Comparison of ENCODE assay signal across 13 cellular contexts in the genomic region with DNA sequence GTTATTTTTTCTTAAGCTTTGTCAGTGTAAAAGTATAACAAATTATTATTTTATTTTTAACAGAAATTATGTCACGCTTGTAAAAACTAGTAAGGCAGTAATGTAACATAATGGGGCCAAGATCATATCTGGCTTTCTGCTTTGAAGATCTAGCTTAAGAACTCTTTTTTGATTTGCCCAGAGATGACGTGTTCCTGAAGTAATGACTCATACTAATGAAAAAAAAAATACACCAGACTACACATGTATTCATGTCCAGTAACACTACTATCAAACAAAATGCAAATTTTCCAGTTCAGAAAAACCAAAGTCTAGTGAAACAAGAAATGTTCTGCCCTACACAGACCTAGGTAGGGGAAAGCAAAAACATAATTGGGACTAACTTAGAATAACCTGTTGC.
A peak's percentile ranks its signal among the peaks of the same experiment; 100 is the strongest.
DNase-seq lines count a peak whose midpoint lies in the region; ATAC-seq and TF ChIP-seq lines count a peak whose summit lies in the region.
"Had no signal": no experiment of that assay in that cellular context is flagged by ENCODE, and none has a peak within 500 bp of the region (broad histone marks: within the 10 kb centered on the region; RNA-seq: fewer than 3 reads in every experiment).

No MANE protein-coding gene starts in this region.

- dilution Hi-C loops in mammary epithelial cell (cut with HindIII; ENCODE audit: low sequenced_read_pairs) = no loop called here

- no peak for TF ChIP-seq CTCF in mammary epithelial cell (conservative IDR thresholded peaks at IDR 0.05 in 1 of 2, IDR thresholded peaks at IDR 0.05 in 1 of 2; ENCODE audit: extremely low read depth in 1 of 2, insufficient read depth in 1 of 2, low read depth in 1 of 2, low read length in 2 of 2)

- DNase-seq in ELR (ENCODE audit: low read depth) (peak; percentile 64), LoVo (ENCODE audit: low spot score) (peak; percentile 31), mammary epithelial cell (peak; percentile 69), renal cortical epithelial cell (ENCODE audit: low read depth) (peak; percentile 15), NK-92 (lab: John Stamatoyannopoulos, UW; ENCODE audit: unreplicated experiment) (no peak)
- no peak for DNase-seq in stimulated activated CD4-positive, alpha-beta T cell treated with anti-CD3 and anti-CD28 coated beads, Interleukin-15, amount 100 ng/mL, for 24 hours
- DNase-seq: CD8-positive, alpha-beta T cell; EL; NCI-H446 treated with DMSO at 0.1 percent for 48 hours; NCI-H748 treated with DMSO at 0.1 percent for 48 hours; Right ventricle myocardium superior had no signal

- no peaks in the 10 kb centered on the region for H4K20me1 ChIP-seq in mammary epithelial cell (ENCODE audit: insufficient read depth, low read length)

- ATAC-seq in GM18517 (IDR thresholded peaks at IDR 0.05; ENCODE audit: unreplicated experiment) = no peak
- ATAC-seq: CD8-positive, alpha-beta T cell had no signal

- H3K27me3 ChIP-seq in mammary epithelial cell (ENCODE audit: insufficient read depth, low read length) = peaks cover 2% of the 10 kb centered on the region

- no peak overlapping the region for H3K27ac ChIP-seq in mammary epithelial cell (ENCODE audit: insufficient read depth, low read depth, low read length)

- in situ Hi-C loops in mammary epithelial cell (cut with MboI; ENCODE audit: low sequenced_read_pairs in 2 of 2) = no loop called here

- H2AFZ ChIP-seq in mammary epithelial cell (ENCODE audit: low read depth, low read length) = no peak overlapping the region

- intact Hi-C loops in mammary epithelial cell (cut with micrococcal nuclease) = no loop called here

- 5% methylated on average over 2 of the region's 2 CpGs for WGBS in mammary epithelial cell (ENCODE audit: low coverage, missing lambda C conversion rate)

- no peaks in the 10 kb centered on the region for H3K79me2 ChIP-seq in mammary epithelial cell (ENCODE audit: insufficient read depth, low read length)

- peak overlapping the region; percentile 16 for H3K4me2 ChIP-seq in mammary epithelial cell (ENCODE audit: insufficient read depth, low read depth, low read length)

- H3K36me3 ChIP-seq in mammary epithelial cell (ENCODE audit: insufficient read depth, low read length) = no peaks in the 10 kb centered on the region
- H3K36me3 ChIP-seq: HAP-1 had no signal

- H3K4me1 ChIP-seq in mammary epithelial cell (ENCODE audit: insufficient read depth, low read length) = no peaks in the 10 kb centered on the region
- H3K4me1 ChIP-seq: HAP-1 had no signal

- no peak overlapping the region for H3K4me3 ChIP-seq in mammary epithelial cell (replicated peaks in 1 of 3; ENCODE audit: insufficient read depth in 1 of 3, low read depth in 2 of 3, low read length in 3 of 3)
- H3K4me3 ChIP-seq: HAP-1 had no signal

- no TSS peak for BruUV-seq in mammary epithelial cell (replicated peaks; lab: Mats Ljungman, UMichigan)

- no peaks in the 10 kb centered on the region for H3K9me3 ChIP-seq in mammary epithelial cell (replicated peaks; ENCODE audit: insufficient read depth, low read length)
- H3K9me3 ChIP-seq: HAP-1 had no signal

- H3K9ac ChIP-seq in mammary epithelial cell (ENCODE audit: insufficient read depth, low read length) = no peak overlapping the region

- CTCF ChIA-PET in mammary epithelial cell (lab: Charles Lee; ENCODE audit: low non-redundant PET) = no interaction called here

Comparison
In these comparisons a context has a peak if more than half of its experiments do, and no peak if none do; other contexts are left out.
1. DNase-seq: peak in ELR (single experiment), LoVo (single experiment), mammary epithelial cell (single experiment) and renal cortical epithelial cell (single experiment); none in NK-92 (single experiment) and stimulated activated CD4-positive, alpha-beta T cell treated with anti-CD3 and anti-CD28 coated beads, Interleukin-15, amount 100 ng/mL, for 24 hours (single experiment).